Comparison of ENCODE assay signal across 23 cellular contexts in the genomic region with DNA sequence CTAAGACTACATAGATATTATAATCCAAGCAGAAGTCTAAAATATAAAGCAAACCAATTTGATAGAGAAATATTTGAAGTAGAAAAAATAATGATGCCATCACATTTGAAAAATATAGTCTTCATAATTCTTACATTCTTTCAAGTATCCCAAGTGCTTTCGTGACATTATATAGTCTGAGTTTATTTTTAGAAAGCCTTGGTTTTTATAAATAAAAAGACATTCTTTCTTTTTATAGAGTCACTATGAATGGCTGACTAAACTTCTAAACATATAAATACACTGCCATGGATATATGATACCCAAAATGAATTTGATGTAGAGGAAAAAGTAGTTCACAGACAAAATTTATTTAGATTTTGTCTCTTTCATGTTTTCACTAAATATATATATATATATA.
DNase-seq lines count a peak whose midpoint lies in the region; ATAC-seq and TF ChIP-seq lines count a peak whose summit lies in the region.
"Had no signal": no experiment of that assay in that cellular context is flagged by ENCODE, and none has a peak within 500 bp of the region (broad histone marks: within the 10 kb centered on the region; RNA-seq: fewer than 3 reads in every experiment).

No MANE protein-coding gene starts in this region.

- no peaks in the 10 kb centered on the region for H3K36me3 Mint-ChIP-seq in stimulated activated effector memory CD8-positive, alpha-beta T cell treated with anti-CD3 and anti-CD28 coated beads, Interleukin-12 subunit alpha, Interleukin-12 subunit beta, amount 100 ng/mL, for 72 hours
- H3K36me3 Mint-ChIP-seq: CD14-positive monocyte; CD8-positive, alpha-beta memory T cell had no signal

- no peaks in the 10 kb centered on the region for H3K4me1 Mint-ChIP-seq in stimulated activated effector memory CD8-positive, alpha-beta T cell treated with anti-CD3 and anti-CD28 coated beads, Interleukin-12 subunit alpha, Interleukin-12 subunit beta, amount 100 ng/mL, for 72 hours
- H3K4me1 Mint-ChIP-seq: CD14-positive monocyte; CD8-positive, alpha-beta memory T cell had no signal

- no peak for ATAC-seq in stimulated activated effector memory CD8-positive, alpha-beta T cell treated with anti-CD3 and anti-CD28 coated beads, Interleukin-12 subunit alpha, Interleukin-12 subunit beta, amount 100 ng/mL, for 72 hours
- ATAC-seq: A549 had no signal

- intact Hi-C loops in ascending aorta (cut with DNase I) (no loop called here), OCI-LY7 (cut with micrococcal nuclease; ENCODE audit: unreplicated experiment) (loop anchor here (5.0 kb wide), 1 partner anchor 49 kb away; no protein-coding TSS in a partner anchor)

- H3K4me3 ChIP-seq in adipocyte (ENCODE audit: low read length) = no peak overlapping the region
- no peak overlapping the region for H3K4me3 ChIP-seq in smooth muscle cell
- H3K4me3 ChIP-seq in ascending aorta = no peak overlapping the region
- no peak overlapping the region for H3K4me3 ChIP-seq in OCI-LY7 (ENCODE audit: low read depth, low read length, poor library complexity, severe bottlenecking)
- no peak overlapping the region for H3K4me3 ChIP-seq in Peyer's patch
- H3K4me3 ChIP-seq: A549; BLaER1 treated with 17β-estradiol and CSF1 and Interleukin-3, amounts not matched to agents 10 nM and 100 nM; HAP-1 had no signal

- H3K27ac ChIP-seq in 22Rv1 (peak overlapping the region; percentile 40), smooth muscle cell (ENCODE audit: low read depth) (peak overlapping the region; percentile 76), ascending aorta (no peak overlapping the region), OCI-LY7 (ENCODE audit: low read depth, low read length, poor library complexity, severe bottlenecking) (no peak overlapping the region), Peyer's patch (no peak overlapping the region)
- H3K27ac ChIP-seq: A549; BLaER1 treated with 17β-estradiol and CSF1 and Interleukin-3, amounts not matched to agents 10 nM and 100 nM had no signal

- TF ChIP-seq CTCF in 22Rv1 (IDR thresholded peaks at IDR 0.05) (no peak), smooth muscle cell (IDR thresholded peaks at IDR 0.05; ENCODE audit: borderline replicate concordance, insufficient read depth, poor library complexity, severe bottlenecking) (no peak), ascending aorta (IDR thresholded peaks at IDR 0.05) (no peak), OCI-LY7 (conservative IDR thresholded peaks at IDR 0.05; ENCODE audit: low read length) (no peak), Peyer's patch (IDR thresholded peaks at IDR 0.05) (no peak)

- H3K4me2 ChIP-seq in smooth muscle cell = peak overlapping the region; percentile 76
- no peak overlapping the region for H3K4me2 ChIP-seq in OCI-LY7 (ENCODE audit: low read length)
- H3K4me2 ChIP-seq: A549; BLaER1 treated with 17β-estradiol and CSF1 and Interleukin-3, amounts not matched to agents 10 nM and 100 nM had no signal

- CTCF ChIA-PET in OCI-LY7 (lab: Charles Lee; ENCODE audit: unreplicated experiment) = no interaction called here

- no peaks in the 10 kb centered on the region for H3K9me3 ChIP-seq in adipocyte (ENCODE audit: control insufficient read depth, low read length)
- no peaks in the 10 kb centered on the region for H3K9me3 ChIP-seq in smooth muscle cell (replicated peaks; ENCODE audit: low read depth)
- H3K9me3 ChIP-seq in ascending aorta = no peaks in the 10 kb centered on the region
- H3K9me3 ChIP-seq in OCI-LY7 (ENCODE audit: low read length) = no peaks in the 10 kb centered on the region
- H3K9me3 ChIP-seq in Peyer's patch = no peaks in the 10 kb centered on the region
- H3K9me3 ChIP-seq: A549; BE2C; BLaER1 treated with 17β-estradiol and CSF1 and Interleukin-3, amounts not matched to agents 10 nM and 100 nM; HAP-1 had no signal

- no peak overlapping the region for H3K27ac Mint-ChIP-seq in stimulated activated effector memory CD8-positive, alpha-beta T cell treated with anti-CD3 and anti-CD28 coated beads, Interleukin-12 subunit alpha, Interleukin-12 subunit beta, amount 100 ng/mL, for 72 hours
- H3K27ac Mint-ChIP-seq: CD14-positive monocyte; CD4-positive, alpha-beta T cell; CD8-positive, alpha-beta memory T cell; HFFc6 had no signal

- POLR2A ChIA-PET in OCI-LY7 (lab: Charles Lee) = no interaction called here

- H3K79me2 ChIP-seq in smooth muscle cell (ENCODE audit: low read depth) = no peaks in the 10 kb centered on the region
- H3K79me2 ChIP-seq in OCI-LY7 (ENCODE audit: insufficient read depth, low read depth, low read length) = no peaks in the 10 kb centered on the region

- TF ChIP-seq POLR2A in Peyer's patch (IDR thresholded peaks at IDR 0.05) = no peak

- H2AFZ ChIP-seq in smooth muscle cell (ENCODE audit: low read depth) (peak overlapping the region; percentile 35), OCI-LY7 (ENCODE audit: low read length) (no peak overlapping the region)

- H3K27me3 ChIP-seq in adipocyte (replicated peaks; ENCODE audit: control insufficient read depth, insufficient read depth, low read length) = no peaks in the 10 kb centered on the region
- H3K27me3 ChIP-seq in smooth muscle cell (ENCODE audit: low read depth) = no peaks in the 10 kb centered on the region
- no peaks in the 10 kb centered on the region for H3K27me3 ChIP-seq in ascending aorta
- H3K27me3 ChIP-seq in Peyer's patch = no peaks in the 10 kb centered on the region
- H3K27me3 ChIP-seq: BE2C; BLaER1 treated with 17β-estradiol and CSF1 and Interleukin-3, amounts not matched to agents 10 nM and 100 nM had no signal

- no peaks in the 10 kb centered on the region for H3F3A ChIP-seq in smooth muscle cell (ENCODE audit: low read depth)

- no peak overlapping the region for H3K4me3 Mint-ChIP-seq in stimulated activated effector memory CD8-positive, alpha-beta T cell treated with anti-CD3 and anti-CD28 coated beads, Interleukin-12 subunit alpha, Interleukin-12 subunit beta, amount 100 ng/mL, for 72 hours
- H3K4me3 Mint-ChIP-seq: CD14-positive monocyte; CD4-positive, alpha-beta T cell; CD8-positive, alpha-beta memory T cell; HFFc6 had no signal

- no peaks in the 10 kb centered on the region for H3K9me2 ChIP-seq in OCI-LY7 (ENCODE audit: insufficient read depth, low read length)

- BruUV-seq in OCI-LY7 (replicated peaks; lab: Mats Ljungman, UMichigan) = no TSS peak

- peaks cover 3% of the 10 kb centered on the region for H3K9me3 Mint-ChIP-seq in stimulated activated effector memory CD8-positive, alpha-beta T cell treated with anti-CD3 and anti-CD28 coated beads, Interleukin-12 subunit alpha, Interleukin-12 subunit beta, amount 100 ng/mL, for 72 hours
- H3K9me3 Mint-ChIP-seq: CD4-positive, alpha-beta T cell had no signal

- DNase-seq in adipocyte (ENCODE audit: low read depth) (peak; percentile 51), fibroblast of peridontal ligament (ENCODE audit: extremely low read depth) (peak; percentile 62), smooth muscle cell (lab: John Stamatoyannopoulos, UW; ENCODE audit: unreplicated experiment) (no peak), ascending aorta (ENCODE audit: low spot score in 2 of 2) (no peak), OCI-LY7 (ENCODE audit: low spot score) (no peak), Peyer's patch (no peak)
- no peak for DNase-seq in stimulated activated effector memory CD8-positive, alpha-beta T cell treated with anti-CD3 and anti-CD28 coated beads, Interleukin-12 subunit alpha, Interleukin-12 subunit beta, amount 100 ng/mL, for 72 hours (ENCODE audit: low spot score in 2 of 2)
- DNase-seq: 8988T; ACHN; AML-193; BE2C; CD4-positive, alpha-beta T cell; CD8-positive, alpha-beta memory T cell; DMS53; DMS79 treated with DMSO at 0.1 percent for 48 hours; GF-D8; GOT3; HFFc6 had no signal

- H3K4me1 ChIP-seq in adipocyte (ENCODE audit: control insufficient read depth, insufficient read depth, low read length) (peaks cover 9% of the 10 kb centered on the region), smooth muscle cell (ENCODE audit: low read depth) (peaks cover 12% of the 10 kb centered on the region), ascending aorta (peaks cover 0 to 2% of the 10 kb centered on the region in 2 donors), OCI-LY7 (ENCODE audit: insufficient read depth, low read length, poor library complexity, severe bottlenecking) (no peaks in the 10 kb centered on the region), Peyer's patch (no peaks in the 10 kb centered on the region)
- H3K4me1 ChIP-seq: BE2C; BLaER1 treated with 17β-estradiol and CSF1 and Interleukin-3, amounts not matched to agents 10 nM and 100 nM; HAP-1 had no signal

- H3K36me3 ChIP-seq in adipocyte (ENCODE audit: control insufficient read depth, insufficient read depth, low read length, severe bottlenecking) = no peaks in the 10 kb centered on the region
- H3K36me3 ChIP-seq in smooth muscle cell (ENCODE audit: low read depth) = no peaks in the 10 kb centered on the region
- no peaks in the 10 kb centered on the region for H3K36me3 ChIP-seq in ascending aorta
- H3K36me3 ChIP-seq in OCI-LY7 (ENCODE audit: insufficient read depth, low read length) = no peaks in the 10 kb centered on the region
- H3K36me3 ChIP-seq in Peyer's patch = no peaks in the 10 kb centered on the region
- H3K36me3 ChIP-seq: BE2C; BLaER1 treated with 17β-estradiol and CSF1 and Interleukin-3, amounts not matched to agents 10 nM and 100 nM; HAP-1 had no signal

- H3K9ac ChIP-seq in adipocyte (ENCODE audit: low read length) (no peak overlapping the region), smooth muscle cell (ENCODE audit: low read depth) (no peak overlapping the region)
- H3K9ac ChIP-seq: BLaER1 treated with 17β-estradiol and CSF1 and Interleukin-3, amounts not matched to agents 10 nM and 100 nM had no signal

- no peaks in the 10 kb centered on the region for H4K20me1 ChIP-seq in smooth muscle cell (ENCODE audit: low read depth)
- no peaks in the 10 kb centered on the region for H4K20me1 ChIP-seq in OCI-LY7 (ENCODE audit: insufficient read depth, low read length)
- H4K20me1 ChIP-seq: BLaER1 treated with 17β-estradiol and CSF1 and Interleukin-3, amounts not matched to agents 10 nM and 100 nM had no signal

- WGBS in smooth muscle cell (ENCODE audit: low lambda C conversion rate) = 16% methylated on average over 1 of the region's 1 CpG

Comparison
In these comparisons a context has a peak if more than half of its experiments do, and no peak if none do; other contexts are left out.
1. H3K27ac ChIP-seq: peak in 22Rv1 (single experiment) and smooth muscle cell (single experiment); none in ascending aorta (0 of 2), OCI-LY7 (single experiment) and Peyer's patch (0 of 4).
2. DNase-seq: peak in adipocyte (single experiment) and fibroblast of peridontal ligament (single experiment); none in smooth muscle cell (single experiment), ascending aorta (0 of 2), stimulated activated effector memory CD8-positive, alpha-beta T cell treated with anti-CD3 and anti-CD28 coated beads, Interleukin-12 subunit alpha, Interleukin-12 subunit beta, amount 100 ng/mL, for 72 hours (0 of 2), OCI-LY7 (single experiment) and Peyer's patch (0 of 3).